8 cellular contexts compared by ENCODE assay signal in the genomic region with DNA sequence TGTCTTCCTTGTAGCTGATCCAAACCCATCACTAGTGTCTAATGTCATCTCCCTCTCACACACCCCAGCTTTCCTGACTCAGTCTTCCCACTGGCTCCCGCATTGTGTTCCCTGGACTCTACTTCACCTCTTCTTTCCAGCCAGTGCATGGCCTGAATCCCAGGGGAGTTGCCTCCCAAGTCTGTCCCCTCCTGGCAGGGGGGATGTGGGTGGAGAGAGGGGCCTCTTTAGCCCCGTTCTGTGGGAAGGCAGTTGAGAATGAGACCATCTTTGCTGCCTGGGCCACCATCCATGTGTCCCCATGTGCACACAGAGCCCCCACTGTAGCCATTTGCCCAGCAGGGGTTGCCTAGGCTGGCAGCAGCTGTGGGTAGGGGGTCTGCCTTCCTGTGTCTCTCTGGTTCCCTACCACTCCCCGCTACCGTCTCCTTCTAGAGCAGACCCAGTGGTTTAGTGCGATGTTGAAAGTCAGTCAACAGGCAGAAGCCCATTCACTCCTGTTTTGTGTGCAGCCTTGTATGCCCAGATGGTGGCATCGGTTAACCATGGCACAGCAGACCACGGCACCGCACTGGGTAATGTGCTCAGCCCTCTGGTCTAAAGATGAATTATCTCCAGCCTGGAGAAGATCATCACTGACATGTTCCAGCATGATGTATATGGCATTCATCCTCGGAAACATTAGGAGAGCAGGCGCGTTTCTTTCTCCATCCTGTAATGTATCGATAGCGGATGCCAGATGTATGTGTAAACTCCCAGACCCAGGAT.
DNase-seq lines count a peak whose midpoint lies in the region; ATAC-seq and TF ChIP-seq lines count a peak whose summit lies in the region.

No MANE protein-coding gene starts in this region.

- H3K4me1 Mint-ChIP-seq in activated CD4-positive, alpha-beta T cell treated with anti-CD3 and anti-CD28 coated beads for 36 hours = peaks cover 14% of the 10 kb centered on the region

- peaks cover 0 to 8% (median 7%) of the 10 kb centered on the region in 3 donors for H3K36me3 ChIP-seq in tibial artery

- no peak overlapping the region for H3K27ac ChIP-seq in tibial artery

- no peak overlapping the region for H3K4me3 Mint-ChIP-seq in activated CD4-positive, alpha-beta T cell treated with anti-CD3 and anti-CD28 coated beads for 36 hours

- H3K9me3 ChIP-seq in tibial artery = no peaks in the 10 kb centered on the region

- H3K4me1 ChIP-seq in tibial artery = peaks cover 0 to 10% (median 3%) of the 10 kb centered on the region in 4 donors

- H3K4me3 ChIP-seq in fibroblast of villous mesenchyme (ENCODE audit: low read depth, low read length) = no peak overlapping the region
- no peak overlapping the region for H3K4me3 ChIP-seq in tibial artery

- H3K9me3 Mint-ChIP-seq in activated CD4-positive, alpha-beta T cell treated with anti-CD3 and anti-CD28 coated beads for 36 hours (ENCODE audit: low read depth) = no peaks in the 10 kb centered on the region

- no peaks in the 10 kb centered on the region for H3K27me3 Mint-ChIP-seq in activated CD4-positive, alpha-beta T cell treated with anti-CD3 and anti-CD28 coated beads for 36 hours

- ATAC-seq in activated CD4-positive, alpha-beta T cell treated with anti-CD3 and anti-CD28 coated beads for 36 hours = peak; percentile 82
- ATAC-seq in GM21528 (IDR thresholded peaks at IDR 0.05; ENCODE audit: low FRiP score, unreplicated experiment) (no peak), HG03280 (IDR thresholded peaks at IDR 0.05; ENCODE audit: unreplicated experiment) (no peak)

- no peaks in the 10 kb centered on the region for H3K27me3 ChIP-seq in tibial artery

- TF ChIP-seq CTCF in fibroblast of villous mesenchyme (IDR thresholded peaks at IDR 0.05; ENCODE audit: insufficient read depth, low read depth, low read length) (peak; percentile 21), tibial artery (IDR thresholded peaks at IDR 0.05) (peak; percentile 32 to 39)

- H3K36me3 Mint-ChIP-seq in activated CD4-positive, alpha-beta T cell treated with anti-CD3 and anti-CD28 coated beads for 36 hours (ENCODE audit: low read depth) = no peaks in the 10 kb centered on the region

- CTCF ChIA-PET in activated CD4-positive, alpha-beta T cell treated with anti-CD3 and anti-CD28 coated beads for 36 hours (lab: Charles Lee) = interaction anchor here (0.9 kb wide), 1 partner anchor 329 kb away, joined by 3 read pairs; no protein-coding TSS in a partner anchor

- no peak overlapping the region for H3K27ac Mint-ChIP-seq in activated CD4-positive, alpha-beta T cell treated with anti-CD3 and anti-CD28 coated beads for 36 hours

- POLR2A ChIA-PET in activated CD4-positive, alpha-beta T cell treated with anti-CD3 and anti-CD28 coated beads for 36 hours (lab: Charles Lee) = no interaction called here

- intact Hi-C loops in activated CD4-positive, alpha-beta T cell treated with anti-CD3 and anti-CD28 coated beads for 36 hours (cut with DNase I, micrococcal nuclease) = loop anchor here in 1 of 2 experiments (1.0 to 2.0 kb wide), 2 partner anchors 229 to 429 kb away; no protein-coding TSS in a partner anchor
- intact Hi-C loops in tibial artery (cut with DNase I; ENCODE audit: low total_unique reads) = no loop called here

- DNase-seq in activated T-cell treated with anti-CD3 and anti-CD28 coated beads for 24 hours (ENCODE audit: low read depth) (peak; percentile 26), fibroblast of villous mesenchyme (ENCODE audit: low read depth) (no peak), tibial artery (peak; percentile 40 to 64), T-helper 1 cell (no peak)
- DNase-seq in activated T-cell treated with anti-CD3 and anti-CD28 coated beads, Interleukin-2, amount 50 U/mL, for 1 hour = no peak
- DNase-seq in activated CD4-positive, alpha-beta T cell treated with anti-CD3 and anti-CD28 coated beads for 36 hours = peak; percentile 64

Comparison
In these comparisons a context has a peak if more than half of its experiments do, and no peak if none do; other contexts are left out.
1. DNase-seq: peak in activated T-cell treated with anti-CD3 and anti-CD28 coated beads for 24 hours (single experiment), activated CD4-positive, alpha-beta T cell treated with anti-CD3 and anti-CD28 coated beads for 36 hours (single experiment) and tibial artery (2 of 2); none in activated T-cell treated with anti-CD3 and anti-CD28 coated beads, Interleukin-2, amount 50 U/mL, for 1 hour (single experiment), fibroblast of villous mesenchyme (single experiment) and T-helper 1 cell (0 of 5).